ENCODE assay signal across 25 cellular contexts in genomic region chr14:44154446-44154845, GRCh38.
"Had no signal": no experiment of that assay in that cellular context is flagged by ENCODE, and none has a peak within 500 bp of the region (broad histone marks: within the 10 kb centered on the region; RNA-seq: fewer than 3 reads in every experiment).

No MANE protein-coding gene starts in this region.

- H3K27ac ChIP-seq: colonic mucosa, epithelial cell of prostate, esophagus squamous epithelium, gastrocnemius medialis, heart left ventricle, hepatocyte, left lung, lower lobe of right lung had no signal

- H3K4me3 ChIP-seq: colonic mucosa, esophagus squamous epithelium, gastrocnemius medialis, heart left ventricle, hepatocyte, left lung, lower lobe of right lung had no signal

- H3K9me3 ChIP-seq: colonic mucosa, gastrocnemius medialis, lower lobe of right lung had no signal

- H3K27me3 ChIP-seq: colonic mucosa, esophagus squamous epithelium, gastrocnemius medialis, heart left ventricle, hepatocyte, left lung had no signal

- H2AFZ ChIP-seq: hepatocyte had no signal

- H3K79me2 ChIP-seq: hepatocyte had no signal

- H3K4me1 ChIP-seq: colonic mucosa, esophagus squamous epithelium, gastrocnemius medialis, heart left ventricle, left lung, lower lobe of right lung had no signal

- FAIRE-seq: endometrium had no signal

- H3K4me2 ChIP-seq: hepatocyte had no signal

- H3K36me3 ChIP-seq: colonic mucosa, esophagus squamous epithelium, gastrocnemius medialis, heart left ventricle, left lung, lower lobe of right lung had no signal

- DNase-seq: colonic mucosa; cortex of kidney; effector CD8-positive, alpha-beta T cell; effector memory CD8-positive, alpha-beta T cell; endodermal cell; erythroblast; esophagus squamous epithelium; foreskin fibroblast; foreskin melanocyte; gastrocnemius medialis; heart left ventricle; hypothalamus; immature natural killer cell; islet precursor cell; left cardiac atrium; left lung; left ventricle myocardium superior; lower lobe of right lung; mesendoderm; midbrain; naive thymus-derived CD4-positive, alpha-beta T cell had no signal

- ATAC-seq: effector memory CD8-positive, alpha-beta T cell; esophagus mucosa; gastrocnemius medialis; heart left ventricle; left cardiac atrium; left lung; left ventricle myocardium superior; lower lobe of right lung; naive thymus-derived CD4-positive, alpha-beta T cell had no signal
